12 cellular contexts compared by ENCODE assay signal in the genomic region with DNA sequence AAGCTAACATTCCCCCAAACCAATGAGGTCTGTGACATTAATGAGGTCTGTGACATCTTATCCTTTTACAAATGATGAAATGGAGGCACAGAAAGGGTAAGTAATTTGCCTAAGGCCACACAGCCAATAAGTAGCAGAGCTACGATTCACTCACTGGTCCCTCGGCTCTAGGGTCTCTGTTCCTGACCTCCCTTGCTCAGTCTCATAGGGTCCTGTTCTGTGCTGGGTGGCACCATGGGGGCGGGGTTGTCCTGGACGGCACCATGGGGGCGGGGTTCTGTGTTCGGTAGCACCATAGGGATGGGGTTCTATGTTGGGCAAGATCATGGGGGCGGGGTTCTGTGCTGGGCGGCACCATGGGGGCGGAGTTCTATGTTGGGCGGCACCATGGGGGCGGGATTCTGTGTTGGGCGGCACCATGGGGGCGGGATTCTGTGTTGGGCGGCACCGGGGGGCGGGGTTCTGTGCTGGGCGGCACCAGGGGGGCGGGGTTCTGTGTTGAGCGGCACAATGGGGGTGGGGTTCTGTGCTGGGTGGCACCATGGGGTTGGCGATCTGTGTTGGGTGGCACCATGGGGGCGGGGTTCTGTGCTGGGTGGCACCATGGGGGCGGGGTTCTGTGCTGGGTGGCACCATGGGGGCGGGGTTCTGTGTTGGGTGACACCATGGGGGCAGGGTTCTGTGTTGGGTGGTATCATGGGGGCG. TPM values are rescaled to one million over a fixed set of nuclear protein-coding genes. Genes with fewer than 3 reads are reported as not detected.
A peak's percentile ranks its signal among the peaks of the same experiment; 100 is the strongest.
DNase-seq lines count a peak whose midpoint lies in the region; ATAC-seq and TF ChIP-seq lines count a peak whose summit lies in the region.
"Had no signal": no experiment of that assay in that cellular context is flagged by ENCODE, and none has a peak within 500 bp of the region (broad histone marks: within the 10 kb centered on the region; RNA-seq: fewer than 3 reads in every experiment).

No MANE protein-coding gene starts in this region.

- peaks cover 16 to 44% of the 10 kb centered on the region in 2 experiments for H3K79me1 ChIP-seq in IMR-90 (ENCODE audit: low read depth in 1 of 2, low read length in 2 of 2)

- no peak overlapping the region for H3K4me3 ChIP-seq in IMR-90 (ENCODE audit: insufficient read depth, low read depth, low read length)
- H3K4me3 ChIP-seq in left lung: no peak overlapping the region
- H3K4me3 ChIP-seq: ovary had no signal

- H3K27me3 ChIP-seq in IMR-90 (ENCODE audit: control insufficient read depth, insufficient read depth, low read length) (no peaks in the 10 kb centered on the region), left lung (no peaks in the 10 kb centered on the region)
- H3K27me3 ChIP-seq: ovary had no signal

- H4K8ac ChIP-seq in IMR-90 (ENCODE audit: low read depth in 2 of 2, low read length in 2 of 2): no peak overlapping the region

- POLR2A ChIA-PET in IMR-90 (lab: Charles Lee; ENCODE audit: unreplicated experiment): no interaction called here
- POLR2A ChIA-PET in activated CD8-positive, alpha-beta T cell treated with anti-CD3 and anti-CD28 coated beads for 36 hours (lab: Charles Lee): no interaction called here
- POLR2A ChIA-PET in naive thymus-derived CD8-positive, alpha-beta T cell (lab: Charles Lee): no interaction called here

- no peak overlapping the region for H3K4me3 Mint-ChIP-seq in activated CD8-positive, alpha-beta T cell treated with anti-CD3 and anti-CD28 coated beads for 36 hours
- peak overlapping the region in 1 of 10 donors; percentile 6 for H3K4me3 Mint-ChIP-seq in naive thymus-derived CD8-positive, alpha-beta T cell

- no peak for TF ChIP-seq RAD21 in IMR-90 (IDR thresholded peaks at IDR 0.05; ENCODE audit: low read length)

- no peak overlapping the region for H4K5ac ChIP-seq in IMR-90 (ENCODE audit: low read depth, low read length)

- ATAC-seq in IMR-90 (ENCODE audit: low read depth): no peak
- ATAC-seq in activated CD8-positive, alpha-beta T cell treated with anti-CD3 and anti-CD28 coated beads for 36 hours: peak; percentile 39
- ATAC-seq in naive thymus-derived CD8-positive, alpha-beta T cell: peak in 1 of 2 donors; percentile 22
- no peak for ATAC-seq in HG03139 (IDR thresholded peaks at IDR 0.05; ENCODE audit: unreplicated experiment)
- no peak for ATAC-seq in left lung
- ATAC-seq in HG03520 (IDR thresholded peaks at IDR 0.05; ENCODE audit: unreplicated experiment): no peak

- no peak overlapping the region for H3K4me2 ChIP-seq in IMR-90 (ENCODE audit: low read depth, low read length)

- H3K36me3 Mint-ChIP-seq in activated CD8-positive, alpha-beta T cell treated with anti-CD3 and anti-CD28 coated beads for 36 hours (ENCODE audit: low read depth): peaks cover 4% of the 10 kb centered on the region
- peaks cover 0 to 43% (median 8%) of the 10 kb centered on the region in 3 donors for H3K36me3 Mint-ChIP-seq in naive thymus-derived CD8-positive, alpha-beta T cell

- no peaks in the 10 kb centered on the region for H3K9me3 ChIP-seq in IMR-90 (ENCODE audit: control insufficient read depth, insufficient read depth, low read length)
- H3K9me3 ChIP-seq in left lung: no peaks in the 10 kb centered on the region
- H3K9me3 ChIP-seq: ovary had no signal

- no peak overlapping the region for H3K18ac ChIP-seq in IMR-90 (ENCODE audit: low read depth, low read length)

- no peak overlapping the region for H2BK20ac ChIP-seq in IMR-90 (ENCODE audit: low read depth, low read length)

- H2AFZ ChIP-seq in IMR-90 (replicated peaks; ENCODE audit: low read length, poor library complexity): no peak overlapping the region

- no peak overlapping the region for H2BK5ac ChIP-seq in IMR-90 (ENCODE audit: low read depth, low read length, poor library complexity, severe bottlenecking)

- no peak for TF ChIP-seq POLR2A in IMR-90 (IDR thresholded peaks at IDR 0.05; ENCODE audit: low read depth, low read length)

- no peak overlapping the region for H2AK9ac ChIP-seq in IMR-90 (replicated peaks; ENCODE audit: low read depth, low read length, poor library complexity)

- no peak overlapping the region for H2BK120ac ChIP-seq in IMR-90 (ENCODE audit: low read depth, low read length)

- peaks cover 12% of the 10 kb centered on the region for H3K36me3 ChIP-seq in IMR-90 (ENCODE audit: control insufficient read depth, insufficient read depth, low read length)
- peaks cover 0 to 13% of the 10 kb centered on the region in 2 donors for H3K36me3 ChIP-seq in left lung
- H3K36me3 ChIP-seq: ovary had no signal

- no peaks in the 10 kb centered on the region for H3K9me3 Mint-ChIP-seq in activated CD8-positive, alpha-beta T cell treated with anti-CD3 and anti-CD28 coated beads for 36 hours
- no peaks in the 10 kb centered on the region for H3K9me3 Mint-ChIP-seq in naive thymus-derived CD8-positive, alpha-beta T cell

- no peak overlapping the region for H3K23ac ChIP-seq in IMR-90 (ENCODE audit: low read depth, low read length)

- no peaks in the 10 kb centered on the region for H3K27me3 Mint-ChIP-seq in activated CD8-positive, alpha-beta T cell treated with anti-CD3 and anti-CD28 coated beads for 36 hours
- H3K27me3 Mint-ChIP-seq in naive thymus-derived CD8-positive, alpha-beta T cell: no peaks in the 10 kb centered on the region

- no peak overlapping the region for H3K27ac Mint-ChIP-seq in activated CD8-positive, alpha-beta T cell treated with anti-CD3 and anti-CD28 coated beads for 36 hours
- peak overlapping the region in 6 of 10 donors; percentile 19 to 83 (median 56) for H3K27ac Mint-ChIP-seq in naive thymus-derived CD8-positive, alpha-beta T cell

- CTCF ChIA-PET in IMR-90 (lab: Yijun Ruan, JAX): interaction anchor here (0.5 kb wide), 1 partner anchor 12 kb away, joined by 7 read pairs; no protein-coding TSS in a partner anchor
- CTCF ChIA-PET in activated CD8-positive, alpha-beta T cell treated with anti-CD3 and anti-CD28 coated beads for 36 hours (lab: Charles Lee): interaction anchor here (1.0 to 2.2 kb wide), 2 partner anchors 16 to 100 kb away, joined by 3 to 12 read pairs; no protein-coding TSS in a partner anchor

- no peak overlapping the region for H3K9ac ChIP-seq in IMR-90 (ENCODE audit: low read depth, low read length)

- H3K14ac ChIP-seq in IMR-90 (replicated peaks; ENCODE audit: low read depth, low read length): no peak overlapping the region

- peaks cover 14% of the 10 kb centered on the region for H3K4me1 Mint-ChIP-seq in activated CD8-positive, alpha-beta T cell treated with anti-CD3 and anti-CD28 coated beads for 36 hours (ENCODE audit: low read depth)
- H3K4me1 Mint-ChIP-seq in naive thymus-derived CD8-positive, alpha-beta T cell: peaks cover 3 to 34% (median 11%) of the 10 kb centered on the region in 4 donors

- no peak for TF ChIP-seq CTCF in IMR-90 (conservative IDR thresholded peaks at IDR 0.05; ENCODE audit: low read depth, low read length)
- TF ChIP-seq CTCF in activated CD8-positive, alpha-beta T cell treated with anti-CD3 and anti-CD28 coated beads for 36 hours (IDR thresholded peaks at IDR 0.05): no peak
- no peak for TF ChIP-seq CTCF in left lung (IDR thresholded peaks at IDR 0.05)

- BruUV-seq in IMR-90 (replicated peaks; lab: Mats Ljungman, UMichigan): no TSS peak

- peaks cover 8% of the 10 kb centered on the region; the same call in 1 of the 2 replicates for H3K9me1 ChIP-seq in IMR-90 (ENCODE audit: insufficient read depth, low read length)

- peaks cover 40% of the 10 kb centered on the region for H4K20me1 ChIP-seq in IMR-90 (ENCODE audit: insufficient read depth, low read length)

- H3K56ac ChIP-seq in IMR-90 (ENCODE audit: extremely low read depth, insufficient read depth, low read length): no peak overlapping the region

- intact Hi-C loops in IMR-90 (cut with micrococcal nuclease): no loop called here
- intact Hi-C loops in activated CD8-positive, alpha-beta T cell treated with anti-CD3 and anti-CD28 coated beads for 36 hours (cut with micrococcal nuclease): no loop called here
- intact Hi-C loops in left lung (cut with DNase I): no loop called here

- 92% methylated on average over 9 of the region's 24 CpGs; no CpG with 5 or more reads in 1 of the 2 experiments for WGBS in IMR-90 (ENCODE audit: extremely low coverage in 2 of 2, insufficient read length in 1 of 2), 2 experiments

- no peak overlapping the region for H2BK15ac ChIP-seq in IMR-90 (ENCODE audit: low read depth, low read length)

- H3K27ac ChIP-seq in IMR-90 (ENCODE audit: insufficient read depth, low read length) (no peak overlapping the region), left lung (no peak overlapping the region)
- H3K27ac ChIP-seq: ovary had no signal

- in situ Hi-C loops in IMR-90 (cut with MboI; ENCODE audit: low sequenced_read_pairs): no loop called here

- peak overlapping the region; percentile 43; the same call in 1 of the 2 replicates for H2AK5ac ChIP-seq in IMR-90 (ENCODE audit: low read depth, low read length)

- dilution Hi-C loops in IMR-90 (cut with HindIII; ENCODE audit: low sequenced_read_pairs, unreplicated experiment): no loop called here

- DNase-seq in DMS 273 (lab: John Stamatoyannopoulos, UW; ENCODE audit: unreplicated experiment) (peak; percentile 22), DMS 273 treated with DMSO at 0.1 percent for 48 hours (lab: John Stamatoyannopoulos, UW) (no peak), IMR-90 (no peak), left lung (no peak)
- DNase-seq in activated CD8-positive, alpha-beta T cell treated with anti-CD3 and anti-CD28 coated beads for 36 hours: peak; percentile 24
- peak in 3 of 10 donors; percentile 2 to 16 (median 9) for DNase-seq in naive thymus-derived CD8-positive, alpha-beta T cell
- DNase-seq: 8988T, DMS79 treated with DMSO at 0.1 percent for 48 hours, NCI-H526 treated with DMSO at 0.1 percent for 48 hours, ovary had no signal

- H3K4me1 ChIP-seq in IMR-90 (ENCODE audit: control insufficient read depth, insufficient read depth, low read length) (peaks cover 5% of the 10 kb centered on the region), left lung (no peaks in the 10 kb centered on the region)

- no peak overlapping the region for H4K91ac ChIP-seq in IMR-90 (ENCODE audit: insufficient read depth, low read depth, low read length)

- H3K4ac ChIP-seq in IMR-90 (ENCODE audit: low read depth, low read length): no peak overlapping the region

TF ChIP-seq in IMR-90, 13 proteins besides CTCF, POLR2A, EP300 and RAD21:
- TF ChIP-seq RFX5 (IDR thresholded peaks at IDR 0.05; ENCODE audit: low read depth, low read length) (no peak), BHLHE40 (IDR thresholded peaks at IDR 0.05; ENCODE audit: low read depth, low read length) (no peak), CHD1 (IDR thresholded peaks at IDR 0.05; ENCODE audit: low read depth, low read length) (no peak)

RNA-seq across cellular contexts. Expression of a gene that starts 55.6 kb away (rescaled TPM):
- 30.1 and 31.9 TPM in 2 replicates for total RNA-seq in IMR-90 (2012; rRNA removed)
- polyA plus RNA-seq in IMR-90 (2012; rRNA removed): 55.0 and 72.2 TPM in 2 replicates
- 61.7 and 74.8 TPM in 2 replicates for polyA plus RNA-seq in IMR-90 (2012; cell fraction: cytosol; rRNA removed)
- polyA plus RNA-seq in IMR-90 (2012; cell fraction: nucleus; rRNA removed; ENCODE audit: low replicate concordance): 63.4 and 67.9 TPM in 2 replicates
- total RNA-seq in activated CD8-positive, alpha-beta T cell treated with anti-CD3 and anti-CD28 coated beads for 36 hours: 10 to 100 TPM; 29.3 to 29.9 TPM
- 10 to 100 TPM; 62.9 to 63.1 TPM for total RNA-seq in naive thymus-derived CD8-positive, alpha-beta T cell
- polyA plus RNA-seq in naive thymus-derived CD8-positive, alpha-beta T cell: 10 to 100 TPM; 10.7 to 32.3 (median 12.9) TPM
- total RNA-seq in left lung: 100 to 1,000 TPM in 1 of 2 donors, 10 to 100 TPM in 1; 73.1 to 106 TPM

Comparison
In these comparisons a context has a peak if more than half of its experiments do, and no peak if none do; other contexts are left out.
1. DNase-seq: peak in DMS 273 (single experiment) and activated CD8-positive, alpha-beta T cell treated with anti-CD3 and anti-CD28 coated beads for 36 hours (single experiment); none in DMS 273 treated with DMSO at 0.1 percent for 48 hours (single experiment), IMR-90 (single experiment) and left lung (0 of 2).